ENCODE assay signal across 9 cellular contexts in genomic region chr6:111761783-111762312, GRCh38.
A peak's percentile ranks its signal among the peaks of the same experiment; 100 is the strongest.
DNase-seq lines count a peak whose midpoint lies in the region; ATAC-seq, FAIRE-seq and TF ChIP-seq lines count a peak whose summit lies in the region.
"Had no signal": no experiment of that assay in that cellular context is flagged by ENCODE, and none has a peak within 500 bp of the region (broad histone marks: within the 10 kb centered on the region; RNA-seq: fewer than 3 reads in every experiment).

No MANE protein-coding gene starts in this region.

- FAIRE-seq in kidney (lab: Jason Lieb, UNC) = no peak

- intact Hi-C loops in kidney (cut with DNase I) = no loop called here

- peaks cover 63% of the 10 kb centered on the region for H3K36me3 Mint-ChIP-seq in central memory CD8-positive, alpha-beta T cell (ENCODE audit: insufficient read depth)

- no peaks in the 10 kb centered on the region for H3K27me3 Mint-ChIP-seq in central memory CD8-positive, alpha-beta T cell

- H3K27ac ChIP-seq in kidney (ENCODE audit: low read depth in 2 of 2, low read length in 2 of 2) = no peak overlapping the region
- H3K27ac ChIP-seq: epithelial cell of prostate had no signal

- H3K27ac Mint-ChIP-seq in central memory CD8-positive, alpha-beta T cell (ENCODE audit: low read depth) = peak overlapping the region; percentile 100

- peaks cover 3 to 9% of the 10 kb centered on the region in 2 donors for H3K4me1 ChIP-seq in kidney (ENCODE audit: control insufficient read depth in 1 of 2, insufficient read depth in 1 of 2, low read depth in 1 of 2, low read length in 2 of 2)

- no peak overlapping the region for H3K9ac ChIP-seq in kidney (ENCODE audit: low read length in 2 of 2)

- H3K4me1 Mint-ChIP-seq in central memory CD8-positive, alpha-beta T cell = peaks cover 96% of the 10 kb centered on the region

- H3K36me3 ChIP-seq in kidney (ENCODE audit: control insufficient read depth in 1 of 2, insufficient read depth in 2 of 2, low read length in 2 of 2) = no peaks in the 10 kb centered on the region

- H3K4me3 Mint-ChIP-seq in central memory CD8-positive, alpha-beta T cell = peak overlapping the region; percentile 91

- no peaks in the 10 kb centered on the region for H3K9me3 Mint-ChIP-seq in central memory CD8-positive, alpha-beta T cell

- H3K4me3 ChIP-seq in kidney (ENCODE audit: low read length in 2 of 2) = no peak overlapping the region

- no peaks in the 10 kb centered on the region for H3K9me3 ChIP-seq in kidney (ENCODE audit: control insufficient read depth in 1 of 2, low read length in 2 of 2)

- no peak for TF ChIP-seq CTCF in kidney (IDR thresholded peaks at IDR 0.05; ENCODE audit: borderline replicate concordance, extremely low read depth, insufficient read depth)

- peak; percentile 50 for ATAC-seq in GM21515 (IDR thresholded peaks at IDR 0.05; ENCODE audit: unreplicated experiment)
- ATAC-seq in central memory CD8-positive, alpha-beta T cell (replicated peaks; ENCODE audit: extremely low read depth, poor library complexity, severe bottlenecking) = no peak

- DNase-seq in NOMO-1 treated with DMSO at 0.1 percent for 48 hours (lab: John Stamatoyannopoulos, UW; ENCODE audit: unreplicated experiment) (peak; percentile 48), kidney (no peak), 8988T (no peak), AG20443 (ENCODE audit: low spot score) (no peak), NCI-H187 (lab: John Stamatoyannopoulos, UW) (no peak)
- DNase-seq in central memory CD8-positive, alpha-beta T cell (ENCODE audit: low spot score in 2 of 2) = no peak
- peak; percentile 38 to 61 for DNase-seq in stimulated activated CD4-positive, alpha-beta T cell treated with anti-CD3 and anti-CD28 coated beads, Interleukin-4, amount 100 ng/mL, for 4 hours

Comparison
In these comparisons a context has a peak if more than half of its experiments do, and no peak if none do; other contexts are left out.
1. DNase-seq: peak in NOMO-1 treated with DMSO at 0.1 percent for 48 hours (single experiment) and stimulated activated CD4-positive, alpha-beta T cell treated with anti-CD3 and anti-CD28 coated beads, Interleukin-4, amount 100 ng/mL, for 4 hours (2 of 2); none in central memory CD8-positive, alpha-beta T cell (0 of 2), kidney (single experiment), 8988T (single experiment), AG20443 (single experiment) and NCI-H187 (0 of 2).